Comparison of ENCODE assay signal across 1 cellular context in genomic region chr14:23324993-23325392, GRCh38.
TF ChIP-seq lines count a peak whose summit lies in the region.

No MANE protein-coding gene starts in this region.

TF ChIP-seq in GM23338, 12 proteins besides CTCF, POLR2A, EP300 and RAD21 (continued from another document):
- TF ChIP-seq, protein P1, sequence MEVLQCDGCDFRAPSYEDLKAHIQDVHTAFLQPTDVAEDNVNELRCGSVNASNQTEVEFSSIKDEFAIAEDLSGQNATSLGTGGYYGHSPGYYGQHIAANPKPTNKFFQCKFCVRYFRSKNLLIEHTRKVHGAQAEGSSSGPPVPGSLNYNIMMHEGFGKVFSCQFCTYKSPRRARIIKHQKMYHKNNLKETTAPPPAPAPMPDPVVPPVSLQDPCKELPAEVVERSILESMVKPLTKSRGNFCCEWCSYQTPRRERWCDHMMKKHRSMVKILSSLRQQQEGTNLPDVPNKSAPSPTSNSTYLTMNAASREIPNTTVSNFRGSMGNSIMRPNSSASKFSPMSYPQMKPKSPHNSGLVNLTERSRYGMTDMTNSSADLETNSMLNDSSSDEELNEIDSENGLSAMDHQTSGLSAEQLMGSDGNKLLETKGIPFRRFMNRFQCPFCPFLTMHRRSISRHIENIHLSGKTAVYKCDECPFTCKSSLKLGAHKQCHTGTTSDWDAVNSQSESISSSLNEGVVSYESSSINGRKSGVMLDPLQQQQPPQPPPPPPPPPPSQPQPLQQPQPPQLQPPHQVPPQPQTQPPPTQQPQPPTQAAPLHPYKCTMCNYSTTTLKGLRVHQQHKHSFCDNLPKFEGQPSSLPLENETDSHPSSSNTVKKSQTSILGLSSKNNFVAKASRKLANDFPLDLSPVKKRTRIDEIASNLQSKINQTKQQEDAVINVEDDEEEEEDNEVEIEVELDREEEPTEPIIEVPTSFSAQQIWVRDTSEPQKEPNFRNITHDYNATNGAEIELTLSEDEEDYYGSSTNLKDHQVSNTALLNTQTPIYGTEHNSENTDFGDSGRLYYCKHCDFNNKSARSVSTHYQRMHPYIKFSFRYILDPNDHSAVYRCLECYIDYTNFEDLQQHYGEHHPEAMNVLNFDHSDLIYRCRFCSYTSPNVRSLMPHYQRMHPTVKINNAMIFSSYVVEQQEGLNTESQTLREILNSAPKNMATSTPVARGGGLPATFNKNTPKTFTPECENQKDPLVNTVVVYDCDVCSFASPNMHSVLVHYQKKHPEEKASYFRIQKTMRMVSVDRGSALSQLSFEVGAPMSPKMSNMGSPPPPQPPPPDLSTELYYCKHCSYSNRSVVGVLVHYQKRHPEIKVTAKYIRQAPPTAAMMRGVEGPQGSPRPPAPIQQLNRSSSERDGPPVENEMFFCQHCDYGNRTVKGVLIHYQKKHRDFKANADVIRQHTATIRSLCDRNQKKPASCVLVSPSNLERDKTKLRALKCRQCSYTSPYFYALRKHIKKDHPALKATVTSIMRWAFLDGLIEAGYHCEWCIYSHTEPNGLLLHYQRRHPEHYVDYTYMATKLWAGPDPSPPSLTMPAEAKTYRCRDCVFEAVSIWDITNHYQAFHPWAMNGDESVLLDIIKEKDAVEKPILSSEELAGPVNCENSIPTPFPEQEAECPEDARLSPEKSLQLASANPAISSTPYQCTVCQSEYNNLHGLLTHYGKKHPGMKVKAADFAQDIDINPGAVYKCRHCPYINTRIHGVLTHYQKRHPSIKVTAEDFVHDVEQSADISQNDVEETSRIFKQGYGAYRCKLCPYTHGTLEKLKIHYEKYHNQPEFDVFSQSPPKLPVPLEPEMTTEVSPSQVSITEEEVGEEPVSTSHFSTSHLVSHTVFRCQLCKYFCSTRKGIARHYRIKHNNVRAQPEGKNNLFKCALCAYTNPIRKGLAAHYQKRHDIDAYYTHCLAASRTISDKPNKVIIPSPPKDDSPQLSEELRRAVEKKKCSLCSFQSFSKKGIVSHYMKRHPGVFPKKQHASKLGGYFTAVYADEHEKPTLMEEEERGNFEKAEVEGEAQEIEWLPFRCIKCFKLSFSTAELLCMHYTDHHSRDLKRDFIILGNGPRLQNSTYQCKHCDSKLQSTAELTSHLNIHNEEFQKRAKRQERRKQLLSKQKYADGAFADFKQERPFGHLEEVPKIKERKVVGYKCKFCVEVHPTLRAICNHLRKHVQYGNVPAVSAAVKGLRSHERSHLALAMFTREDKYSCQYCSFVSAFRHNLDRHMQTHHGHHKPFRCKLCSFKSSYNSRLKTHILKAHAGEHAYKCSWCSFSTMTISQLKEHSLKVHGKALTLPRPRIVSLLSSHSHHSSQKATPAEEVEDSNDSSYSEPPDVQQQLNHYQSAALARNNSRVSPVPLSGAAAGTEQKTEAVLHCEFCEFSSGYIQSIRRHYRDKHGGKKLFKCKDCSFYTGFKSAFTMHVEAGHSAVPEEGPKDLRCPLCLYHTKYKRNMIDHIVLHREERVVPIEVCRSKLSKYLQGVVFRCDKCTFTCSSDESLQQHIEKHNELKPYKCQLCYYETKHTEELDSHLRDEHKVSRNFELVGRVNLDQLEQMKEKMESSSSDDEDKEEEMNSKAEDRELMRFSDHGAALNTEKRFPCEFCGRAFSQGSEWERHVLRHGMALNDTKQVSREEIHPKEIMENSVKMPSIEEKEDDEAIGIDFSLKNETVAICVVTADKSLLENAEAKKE (CRISPR knock-in tag; IDR thresholded peaks at IDR 0.05): no peak
- no peak for TF ChIP-seq EZH2phosphoT487 (IDR thresholded peaks at IDR 0.05; ENCODE audit: unreplicated experiment)
- no peak for TF ChIP-seq REST (IDR thresholded peaks at IDR 0.05; ENCODE audit: unreplicated experiment)
